ENCODE assay signal across 8 cellular contexts in genomic region chr12:89542912-89543592, GRCh38. TPM values are rescaled to one million over a fixed set of nuclear protein-coding genes. Genes with fewer than 3 reads are reported as not detected.
DNase-seq lines count a peak whose midpoint lies in the region; ATAC-seq and TF ChIP-seq lines count a peak whose summit lies in the region.

No MANE protein-coding gene starts in this region.

- TF ChIP-seq CTCF in DND-41 (IDR thresholded peaks at IDR 0.05; ENCODE audit: borderline replicate concordance, extremely low read depth, low read length, poor library complexity, severe bottlenecking) (peak; percentile 92), OCI-LY3 (IDR thresholded peaks at IDR 0.05; ENCODE audit: low read depth, low read length) (peak; percentile 95), esophagus muscularis mucosa (IDR thresholded peaks at IDR 0.05) (peak; percentile 77 to 90 (median 81)), neural cell (IDR thresholded peaks at IDR 0.05; ENCODE audit: poor library complexity, severe bottlenecking) (peak; percentile 85), thyroid gland (IDR thresholded peaks at IDR 0.05) (peak; percentile 36 to 90 (median 75))

- no peaks in the 10 kb centered on the region for H3K9me2 ChIP-seq in neural cell (ENCODE audit: insufficient read depth, low read length)

- TF ChIP-seq RAD21 in Ishikawa (IDR thresholded peaks at IDR 0.05; ENCODE audit: low read depth) (peak; percentile 94), neural cell (conservative IDR thresholded peaks at IDR 0.05) (peak; percentile 90)

- no peak for TF ChIP-seq EP300 in Ishikawa (IDR thresholded peaks at IDR 0.05; ENCODE audit: borderline replicate concordance)
- TF ChIP-seq EP300 in esophagus muscularis mucosa (IDR thresholded peaks at IDR 0.05) = no peak
- TF ChIP-seq EP300 in neural cell (conservative IDR thresholded peaks at IDR 0.05; ENCODE audit: poor library complexity, severe bottlenecking) = no peak

- H3K27ac ChIP-seq in DND-41 (ENCODE audit: low read length) = no peak overlapping the region
- H3K27ac ChIP-seq in OCI-LY3 (ENCODE audit: low read length) = no peak overlapping the region
- no peak overlapping the region for H3K27ac ChIP-seq in esophagus muscularis mucosa (replicated peaks in 1 of 4)
- H3K27ac ChIP-seq in neural cell (ENCODE audit: low read length) = no peak overlapping the region
- H3K27ac ChIP-seq in thyroid gland = peak overlapping the region in 2 of 3 donors; percentile 37 to 63

- H4K20me1 ChIP-seq in DND-41 (ENCODE audit: insufficient read depth, low read length) (no peaks in the 10 kb centered on the region), OCI-LY3 (ENCODE audit: insufficient read depth, low read length) (no peaks in the 10 kb centered on the region), neural cell (ENCODE audit: insufficient read depth) (no peaks in the 10 kb centered on the region)

- ATAC-seq in DND-41 (ENCODE audit: insufficient read depth, low read depth) (peak; percentile 94), GM21576 (IDR thresholded peaks at IDR 0.05; ENCODE audit: unreplicated experiment) (peak; percentile 87)

- no peak overlapping the region for H3K9ac ChIP-seq in DND-41 (ENCODE audit: low read depth, low read length)
- no peak overlapping the region for H3K9ac ChIP-seq in OCI-LY3 (ENCODE audit: low read length)
- no peak overlapping the region for H3K9ac ChIP-seq in neural cell (ENCODE audit: low read length)

- intact Hi-C loops in esophagus muscularis mucosa (cut with DNase I) = loop anchor here (5.0 to 10.0 kb wide), 3 partner anchors 164 to 1312 kb away; partner anchors contain the start of gene ATP2B1
- intact Hi-C loops in thyroid gland (cut with DNase I) = no loop called here

- H3K4me1 ChIP-seq in DND-41 (ENCODE audit: insufficient read depth, low read length) (no peaks in the 10 kb centered on the region), OCI-LY3 (ENCODE audit: low read length) (0 out of 2 replicates have a peak, but pooled peaks cover 3% of the 10 kb centered on the region), esophagus muscularis mucosa (peaks cover 12 to 22% (median 18%) of the 10 kb centered on the region in 4 donors), thyroid gland (peaks cover 24 to 30% of the 10 kb centered on the region in 2 donors)

- no peaks in the 10 kb centered on the region for H3K79me2 ChIP-seq in DND-41 (ENCODE audit: insufficient read depth, low read length)
- no peaks in the 10 kb centered on the region for H3K79me2 ChIP-seq in OCI-LY3 (ENCODE audit: low read length)
- H3K79me2 ChIP-seq in neural cell (replicated peaks; ENCODE audit: insufficient read depth, low read length) = no peaks in the 10 kb centered on the region

- H2AFZ ChIP-seq in DND-41 (ENCODE audit: low read depth, low read length) (no peak overlapping the region), OCI-LY3 (ENCODE audit: low read depth, low read length) (no peak overlapping the region), neural cell (ENCODE audit: low read depth, low read length) (no peak overlapping the region)

- TF ChIP-seq POLR2A in esophagus muscularis mucosa (IDR thresholded peaks at IDR 0.05; ENCODE audit: low read depth) (no peak), thyroid gland (IDR thresholded peaks at IDR 0.05) (no peak)

- DNase-seq in DND-41 (peak; percentile 72), activated T-cell treated with anti-CD3 and anti-CD28 coated beads for 4 hours (peak; percentile 54), esophagus muscularis mucosa (ENCODE audit: extremely low spot score) (peak; percentile 91), thyroid gland (peak; percentile 71 to 75)

- H3K36me3 ChIP-seq in DND-41 (ENCODE audit: insufficient read depth, low read length) (no peaks in the 10 kb centered on the region), OCI-LY3 (replicated peaks; ENCODE audit: low read depth, low read length) (no peaks in the 10 kb centered on the region), esophagus muscularis mucosa (peaks cover 0 to 3% (median 0%) of the 10 kb centered on the region in 4 donors), neural cell (ENCODE audit: insufficient read depth, low read length) (no peaks in the 10 kb centered on the region), thyroid gland (no peaks in the 10 kb centered on the region)

- no peaks in the 10 kb centered on the region for H3K27me3 ChIP-seq in DND-41 (ENCODE audit: insufficient read depth, low read length, poor library complexity)
- H3K27me3 ChIP-seq in OCI-LY3 (ENCODE audit: low read depth, low read length) = no peaks in the 10 kb centered on the region
- H3K27me3 ChIP-seq in esophagus muscularis mucosa = no peaks in the 10 kb centered on the region
- H3K27me3 ChIP-seq in neural cell (ENCODE audit: insufficient read depth, low read depth, low read length) = no peaks in the 10 kb centered on the region
- no peaks in the 10 kb centered on the region for H3K27me3 ChIP-seq in thyroid gland

- H3K4me3 ChIP-seq in DND-41 (ENCODE audit: low read depth in 1 of 2, low read length in 2 of 2) (no peak overlapping the region), OCI-LY3 (ENCODE audit: low read length) (no peak overlapping the region), esophagus muscularis mucosa (no peak overlapping the region), neural cell (ENCODE audit: low read length) (no peak overlapping the region), thyroid gland (replicated peaks in 1 of 3) (no peak overlapping the region)

- no peaks in the 10 kb centered on the region for H3K9me3 ChIP-seq in DND-41 (ENCODE audit: insufficient read depth, low read length, severe bottlenecking)
- H3K9me3 ChIP-seq in OCI-LY3 (ENCODE audit: insufficient read depth, low read length) = no peaks in the 10 kb centered on the region
- H3K9me3 ChIP-seq in esophagus muscularis mucosa = no peaks in the 10 kb centered on the region
- H3K9me3 ChIP-seq in neural cell (ENCODE audit: low read length) = no peaks in the 10 kb centered on the region
- no peaks in the 10 kb centered on the region for H3K9me3 ChIP-seq in thyroid gland

- 22% methylated on average over 6 of the region's 6 CpGs for WGBS in esophagus muscularis mucosa
- 14 to 18% methylated on average over 6 of the region's 6 CpGs for WGBS in thyroid gland, 2 donors

- H3K4me2 ChIP-seq in DND-41 (ENCODE audit: insufficient read depth, low read length) (no peak overlapping the region), OCI-LY3 (ENCODE audit: low read length) (no peak overlapping the region; the same call in 1 of the 2 replicates), neural cell (ENCODE audit: low read length) (no peak overlapping the region)

- no peaks in the 10 kb centered on the region for H3F3A ChIP-seq in neural cell (ENCODE audit: insufficient read depth, low read length, poor library complexity, severe bottlenecking)

TF ChIP-seq in Ishikawa, 13 proteins besides CTCF, POLR2A, EP300 and RAD21:
- no peak for TF ChIP-seq EGR1 (IDR thresholded peaks at IDR 0.05)
- no peak for TF ChIP-seq YY1 (IDR thresholded peaks at IDR 0.05; ENCODE audit: low read depth)
- no peak for TF ChIP-seq TCF12 (IDR thresholded peaks at IDR 0.05; ENCODE audit: low read depth)
- no peak for TF ChIP-seq NFIC (IDR thresholded peaks at IDR 0.05)
- TF ChIP-seq FOXM1 (IDR thresholded peaks at IDR 0.05; ENCODE audit: borderline replicate concordance, low read depth) = no peak

TF ChIP-seq in neural cell, 6 proteins besides CTCF, POLR2A, EP300 and RAD21:
- TF ChIP-seq EZH2 (IDR thresholded peaks at IDR 0.05; ENCODE audit: borderline replicate concordance, insufficient read depth, low read length, poor library complexity, severe bottlenecking) (no peak), SMC3 (conservative IDR thresholded peaks at IDR 0.05; ENCODE audit: poor library complexity) (peak; percentile 87)

RNA-seq across cellular contexts. Expression of gene POC1B, which starts 17.2 kb away (rescaled TPM):
- 10 to 100 TPM; 19.6 to 22.4 (median 20.0) TPM for total RNA-seq in esophagus muscularis mucosa
- polyA plus RNA-seq in neural cell = 10.0 and 11.1 TPM in 2 replicates
- polyA minus RNA-seq in neural cell = 18.1 and 26.8 TPM in 2 replicates
- total RNA-seq in thyroid gland = 10 to 100 TPM; 21.2 to 38.3 (median 27.2) TPM

RNA-seq across cellular contexts. Expression of gene GALNT4, which starts 18.5 kb away (rescaled TPM):
- total RNA-seq in esophagus muscularis mucosa = 1 to 10 TPM; 5.0 to 6.2 (median 5.4) TPM
- polyA plus RNA-seq in neural cell = 0.78 and 3.0 TPM in 2 replicates
- 3.5 and 4.1 TPM in 2 replicates for polyA minus RNA-seq in neural cell
- 10 to 100 TPM in 1 of 4 donors, 1 to 10 TPM in 3; 7.0 to 11.2 (median 7.3) TPM for total RNA-seq in thyroid gland

Comparison
In these comparisons a context has a peak if more than half of its experiments do, and no peak if none do; other contexts are left out.
1. H3K27ac ChIP-seq: peak in thyroid gland (2 of 3); none in DND-41 (single experiment), OCI-LY3 (single experiment), esophagus muscularis mucosa (0 of 4) and neural cell (single experiment).
2. Peak in every context shown above with its lines, with median percentiles within 50 percentile points of each other: DNase-seq and CTCF ChIP-seq.